ENCODE assay signal across 19 cellular contexts in the genomic region with DNA sequence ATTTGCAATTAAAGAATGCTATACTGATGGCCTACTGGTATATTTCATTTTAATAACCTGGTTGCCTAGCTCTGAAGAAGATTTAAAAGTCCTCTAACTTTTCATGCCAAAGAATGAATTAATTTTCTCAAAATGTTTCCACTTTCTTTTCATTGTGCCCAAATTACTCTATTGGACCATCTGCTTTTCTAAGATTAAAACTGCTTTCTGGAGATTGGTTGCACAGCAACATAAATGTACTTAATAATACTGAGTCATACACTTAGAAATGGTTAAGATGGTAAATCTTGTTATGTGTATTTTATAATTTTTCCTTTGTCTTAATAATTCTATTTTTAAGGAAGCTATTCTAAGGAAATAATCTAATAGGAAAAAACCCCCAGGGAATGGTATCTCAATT.
"Had no signal": no experiment of that assay in that cellular context is flagged by ENCODE, and none has a peak within 500 bp of the region (broad histone marks: within the 10 kb centered on the region; RNA-seq: fewer than 3 reads in every experiment).

No MANE protein-coding gene starts in this region.

- H3K27me3 Mint-ChIP-seq: naive thymus-derived CD4-positive, alpha-beta T cell; stimulated activated memory B cell treated with anti-CD40 and anti-IgM and Interleukin-4, amounts not matched to agents 10 μg/mL and 1 μg/mL and 100 μg/mL, for 72 hours; stimulated activated naive CD8-positive, alpha-beta T cell treated with anti-CD3 and anti-CD28 coated beads, Interleukin-15, Interleukin-2, amounts not matched to agents 100 ng/mL and 50 ng/mL, for 24 hours had no signal

- FAIRE-seq: islet of Langerhans had no signal

- H3K27me3 ChIP-seq: gastrocnemius medialis, heart right ventricle, spleen, tibial artery, upper lobe of left lung, uterus had no signal

- H3K4me1 Mint-ChIP-seq: naive thymus-derived CD4-positive, alpha-beta T cell; nephron progenitor cell; stimulated activated memory B cell treated with anti-CD40 and anti-IgM and Interleukin-4, amounts not matched to agents 10 μg/mL and 1 μg/mL and 100 μg/mL, for 72 hours had no signal

- ATAC-seq: gastrocnemius medialis; heart right ventricle; naive thymus-derived CD4-positive, alpha-beta T cell; sciatic nerve; stimulated activated memory B cell treated with anti-CD40 and anti-IgM and Interleukin-4, amounts not matched to agents 10 μg/mL and 1 μg/mL and 100 μg/mL, for 72 hours had no signal

- H3K27ac Mint-ChIP-seq: naive thymus-derived CD4-positive, alpha-beta T cell; nephron progenitor cell; stimulated activated memory B cell treated with anti-CD40 and anti-IgM and Interleukin-4, amounts not matched to agents 10 μg/mL and 1 μg/mL and 100 μg/mL, for 72 hours; stimulated activated naive CD8-positive, alpha-beta T cell treated with anti-CD3 and anti-CD28 coated beads, Interleukin-15, Interleukin-2, amounts not matched to agents 100 ng/mL and 50 ng/mL, for 24 hours had no signal

- H3K4me1 ChIP-seq: gastrocnemius medialis, heart right ventricle, spleen, tibial artery, upper lobe of left lung, uterus had no signal

- H3K27ac ChIP-seq: gastrocnemius medialis, heart right ventricle, spleen, tibial artery, upper lobe of left lung, uterus had no signal

- H3K4me3 Mint-ChIP-seq: naive thymus-derived CD4-positive, alpha-beta T cell; nephron progenitor cell; stimulated activated memory B cell treated with anti-CD40 and anti-IgM and Interleukin-4, amounts not matched to agents 10 μg/mL and 1 μg/mL and 100 μg/mL, for 72 hours; stimulated activated naive CD8-positive, alpha-beta T cell treated with anti-CD3 and anti-CD28 coated beads, Interleukin-15, Interleukin-2, amounts not matched to agents 100 ng/mL and 50 ng/mL, for 24 hours had no signal

- H3K9me3 Mint-ChIP-seq: naive thymus-derived CD4-positive, alpha-beta T cell; nephron progenitor cell; stimulated activated memory B cell treated with anti-CD40 and anti-IgM and Interleukin-4, amounts not matched to agents 10 μg/mL and 1 μg/mL and 100 μg/mL, for 72 hours; stimulated activated naive CD8-positive, alpha-beta T cell treated with anti-CD3 and anti-CD28 coated beads, Interleukin-15, Interleukin-2, amounts not matched to agents 100 ng/mL and 50 ng/mL, for 24 hours had no signal

- H3K36me3 ChIP-seq: uterus had no signal

- DNase-seq: dermis blood vessel endothelial cell; gastrocnemius medialis; heart right ventricle; hypothalamus; kidney glomerular epithelial cell; naive thymus-derived CD4-positive, alpha-beta T cell; nephron progenitor cell; posterior cingulate gyrus; spleen; stimulated activated CD4-positive, alpha-beta T cell treated with anti-CD3 and anti-CD28 coated beads, Interleukin-15, amount 100 ng/mL, for 24 hours; stimulated activated CD4-positive, alpha-beta T cell treated with anti-CD3 and anti-CD28 coated beads, Interleukin-1b, Interleukin-23, amount 100 ng/mL, for 48 hours; stimulated activated CD4-positive, alpha-beta T cell treated with anti-CD3 and anti-CD28 coated beads, Interleukin-4, amount 100 ng/mL, for 24 hours; tibial artery; upper lobe of left lung; uterus had no signal

- H3K4me3 ChIP-seq: gastrocnemius medialis, heart right ventricle, spleen, tibial artery, upper lobe of left lung, uterus had no signal

- H3K9me3 ChIP-seq: gastrocnemius medialis, heart right ventricle, spleen, tibial artery, upper lobe of left lung, uterus had no signal
